Comparison of ENCODE assay signal across 25 cellular contexts in the genomic region with DNA sequence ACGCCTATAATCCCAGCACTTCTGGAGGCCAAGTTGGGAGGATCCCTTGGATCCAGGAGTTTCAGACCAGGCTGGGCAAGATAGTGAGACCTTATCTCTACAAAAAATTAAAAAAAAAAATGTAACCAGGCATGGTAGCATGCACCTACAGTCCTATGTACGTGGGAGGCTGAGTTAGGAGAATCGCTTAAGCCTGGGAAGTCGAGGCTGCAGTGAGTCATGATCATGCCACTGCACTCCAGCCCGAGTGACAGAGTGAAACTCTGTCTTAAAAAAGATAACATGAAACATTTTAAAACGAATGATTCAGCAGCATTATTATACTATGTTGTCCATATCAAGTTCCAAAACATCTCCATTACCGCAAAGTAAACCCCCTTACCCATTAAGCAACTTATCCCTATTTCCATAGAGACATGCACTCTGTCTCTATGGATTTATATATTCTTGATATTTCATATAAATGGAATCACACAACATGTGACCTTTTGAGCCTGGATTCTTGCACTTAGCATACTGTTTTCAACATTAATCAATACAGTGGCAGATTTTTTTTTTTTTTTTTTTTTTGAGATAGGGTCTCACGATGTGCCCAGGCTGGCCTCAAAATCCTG. TPM values are rescaled to one million over a fixed set of nuclear protein-coding genes. Genes with fewer than 3 reads are reported as not detected.
DNase-seq lines count a peak whose midpoint lies in the region; ATAC-seq and TF ChIP-seq lines count a peak whose summit lies in the region.
"Had no signal": no experiment of that assay in that cellular context is flagged by ENCODE, and none has a peak within 500 bp of the region (broad histone marks: within the 10 kb centered on the region; RNA-seq: fewer than 3 reads in every experiment).

No MANE protein-coding gene starts in this region.

- H3K4me3 ChIP-seq in brain microvascular endothelial cell (ENCODE audit: low read depth, low read length), result no peak overlapping the region
- H3K4me3 ChIP-seq: BLaER1, GM12878 had no signal

- in situ Hi-C loops in brain microvascular endothelial cell (cut with HindIII; ENCODE audit: low pct_ligation_motif_present, low sequenced_read_pairs), result no loop called here

- H3K4me1 Mint-ChIP-seq in activated naive CD8-positive, alpha-beta T cell treated with anti-CD3 and anti-CD28 coated beads, Interleukin-2, amount 50 U/mL, for 24 hours, result peaks cover 4% of the 10 kb centered on the region
- H3K4me1 Mint-ChIP-seq in activated naive CD8-positive, alpha-beta T cell treated with anti-CD3 and anti-CD28 coated beads for 36 hours, result peaks cover 3% of the 10 kb centered on the region
- H3K4me1 Mint-ChIP-seq in osteocyte (ENCODE audit: unreplicated experiment) (peaks cover 25% of the 10 kb centered on the region), MCF 10A (ENCODE audit: insufficient read depth, unreplicated experiment) (peaks cover 12% of the 10 kb centered on the region)

- POLR2A ChIA-PET in MCF 10A (lab: Yijun Ruan, JAX), result no interaction called here

- no peaks in the 10 kb centered on the region for H3K27me3 Mint-ChIP-seq in activated naive CD8-positive, alpha-beta T cell treated with anti-CD3 and anti-CD28 coated beads, Interleukin-2, amount 50 U/mL, for 24 hours
- H3K27me3 Mint-ChIP-seq in activated naive CD8-positive, alpha-beta T cell treated with anti-CD3 and anti-CD28 coated beads for 36 hours, result no peaks in the 10 kb centered on the region
- H3K27me3 Mint-ChIP-seq in osteocyte (ENCODE audit: unreplicated experiment), result no peaks in the 10 kb centered on the region
- H3K27me3 Mint-ChIP-seq in MCF 10A (ENCODE audit: insufficient read depth, unreplicated experiment), result no peaks in the 10 kb centered on the region
- H3K27me3 Mint-ChIP-seq: CD4-positive, alpha-beta T cell had no signal

- no peaks in the 10 kb centered on the region for H3K9me3 Mint-ChIP-seq in activated naive CD8-positive, alpha-beta T cell treated with anti-CD3 and anti-CD28 coated beads, Interleukin-2, amount 50 U/mL, for 24 hours
- no peaks in the 10 kb centered on the region for H3K9me3 Mint-ChIP-seq in activated naive CD8-positive, alpha-beta T cell treated with anti-CD3 and anti-CD28 coated beads for 36 hours
- H3K9me3 Mint-ChIP-seq in osteocyte (ENCODE audit: unreplicated experiment) (no peaks in the 10 kb centered on the region), MCF 10A (ENCODE audit: unreplicated experiment) (no peaks in the 10 kb centered on the region)
- H3K9me3 Mint-ChIP-seq: CD4-positive, alpha-beta T cell had no signal

- H3K4me3 Mint-ChIP-seq in activated naive CD8-positive, alpha-beta T cell treated with anti-CD3 and anti-CD28 coated beads, Interleukin-2, amount 50 U/mL, for 24 hours, result no peak overlapping the region
- H3K4me3 Mint-ChIP-seq in activated naive CD8-positive, alpha-beta T cell treated with anti-CD3 and anti-CD28 coated beads for 36 hours, result no peak overlapping the region
- no peak overlapping the region for H3K4me3 Mint-ChIP-seq in osteocyte (ENCODE audit: unreplicated experiment)
- no peak overlapping the region for H3K4me3 Mint-ChIP-seq in MCF 10A (ENCODE audit: unreplicated experiment)
- H3K4me3 Mint-ChIP-seq: CD4-positive, alpha-beta T cell had no signal

- intact Hi-C loops in MCF 10A (cut with micrococcal nuclease), result no loop called here

- H3K36me3 Mint-ChIP-seq in activated naive CD8-positive, alpha-beta T cell treated with anti-CD3 and anti-CD28 coated beads, Interleukin-2, amount 50 U/mL, for 24 hours (ENCODE audit: low read depth), result peaks cover 63% of the 10 kb centered on the region
- peaks cover 27% of the 10 kb centered on the region for H3K36me3 Mint-ChIP-seq in activated naive CD8-positive, alpha-beta T cell treated with anti-CD3 and anti-CD28 coated beads for 36 hours
- H3K36me3 Mint-ChIP-seq in osteocyte (ENCODE audit: unreplicated experiment) (peaks cover 53% of the 10 kb centered on the region), MCF 10A (ENCODE audit: insufficient read depth, unreplicated experiment) (peaks cover 55% of the 10 kb centered on the region)

- H3K27ac ChIP-seq in brain microvascular endothelial cell, result no peak overlapping the region
- H3K27ac ChIP-seq: BLaER1, KMS-11, RWPE1 had no signal

- no TSS peak for BruUV-seq in MCF 10A (replicated peaks; lab: Mats Ljungman, UMichigan)

- H3K36me3 ChIP-seq in brain microvascular endothelial cell (replicated peaks), result peaks cover 25% of the 10 kb centered on the region

- no peak for DNase-seq in activated naive CD8-positive, alpha-beta T cell treated with anti-CD3 and anti-CD28 coated beads, Interleukin-2, amount 50 U/mL, for 24 hours
- DNase-seq in activated naive CD8-positive, alpha-beta T cell treated with anti-CD3 and anti-CD28 coated beads for 36 hours, result no peak
- DNase-seq in OCI-M1 (lab: John Stamatoyannopoulos, UW) (peak; percentile 60), brain microvascular endothelial cell (peak; percentile 43), osteocyte (ENCODE audit: extremely low spot score, unreplicated experiment) (no peak), cerebellum (ENCODE audit: low spot score) (no peak), NCI-H510A (lab: John Stamatoyannopoulos, UW) (no peak), MCF 10A (ENCODE audit: unreplicated experiment) (no peak)
- DNase-seq: CD4-positive, alpha-beta T cell; COR-L47; EL; GDM1; HCEC 1CT; IMR-90; NCI-H1048; NCI-H1417; NCI-H1694; NCI-H2029 treated with DMSO at 0.1 percent for 48 hours; NCI-H69; SHP77 treated with DMSO at 0.1 percent for 48 hours had no signal

- CTCF ChIA-PET in MCF 10A (lab: Yijun Ruan, JAX), result no interaction called here

- peak overlapping the region; percentile 7 for H3K27ac Mint-ChIP-seq in activated naive CD8-positive, alpha-beta T cell treated with anti-CD3 and anti-CD28 coated beads, Interleukin-2, amount 50 U/mL, for 24 hours
- no peak overlapping the region for H3K27ac Mint-ChIP-seq in activated naive CD8-positive, alpha-beta T cell treated with anti-CD3 and anti-CD28 coated beads for 36 hours
- H3K27ac Mint-ChIP-seq in osteocyte (ENCODE audit: unreplicated experiment) (peak overlapping the region; percentile 8), MCF 10A (ENCODE audit: low read depth, unreplicated experiment) (no peak overlapping the region)
- H3K27ac Mint-ChIP-seq: CD4-positive, alpha-beta T cell had no signal

- TF ChIP-seq CTCF in brain microvascular endothelial cell (IDR thresholded peaks at IDR 0.05; ENCODE audit: low read depth, low read length, missing control alignments) (no peak), osteocyte (IDR thresholded peaks at IDR 0.05) (no peak), MCF 10A (IDR thresholded peaks at IDR 0.05; ENCODE audit: unreplicated experiment) (no peak)

- no peaks in the 10 kb centered on the region for H3K27me3 ChIP-seq in brain microvascular endothelial cell (replicated peaks)
- H3K27me3 ChIP-seq: BLaER1 had no signal

- no peak for ATAC-seq in activated naive CD8-positive, alpha-beta T cell treated with anti-CD3 and anti-CD28 coated beads, Interleukin-2, amount 50 U/mL, for 24 hours
- ATAC-seq: GM12878, Panc1 had no signal

RNA-seq across cellular contexts. Expression of gene MTMR12, which starts 56.9 kb away (rescaled TPM):
- total RNA-seq in activated naive CD8-positive, alpha-beta T cell treated with anti-CD3 and anti-CD28 coated beads for 36 hours, result 10 to 100 TPM; 24.0 to 24.9 TPM
- total RNA-seq in osteocyte, result 19.6 and 23.4 TPM in 2 replicates
- total RNA-seq in cerebellum, result 20.2 TPM
- 24.4 and 25.4 TPM in 2 replicates for total RNA-seq in MCF 10A (2022)

Comparison
In these comparisons a context has a peak if more than half of its experiments do, and no peak if none do; other contexts are left out.
1. H3K27ac Mint-ChIP-seq: peak in activated naive CD8-positive, alpha-beta T cell treated with anti-CD3 and anti-CD28 coated beads, Interleukin-2, amount 50 U/mL, for 24 hours (single experiment) and osteocyte (single experiment); none in activated naive CD8-positive, alpha-beta T cell treated with anti-CD3 and anti-CD28 coated beads for 36 hours (single experiment) and MCF 10A (single experiment).
2. DNase-seq: peak in OCI-M1 (single experiment) and brain microvascular endothelial cell (single experiment); none in activated naive CD8-positive, alpha-beta T cell treated with anti-CD3 and anti-CD28 coated beads, Interleukin-2, amount 50 U/mL, for 24 hours (single experiment), activated naive CD8-positive, alpha-beta T cell treated with anti-CD3 and anti-CD28 coated beads for 36 hours (single experiment), osteocyte (single experiment), cerebellum (single experiment), NCI-H510A (single experiment) and MCF 10A (single experiment).